Comparison of ENCODE assay signal across 20 cellular contexts in the genomic region with DNA sequence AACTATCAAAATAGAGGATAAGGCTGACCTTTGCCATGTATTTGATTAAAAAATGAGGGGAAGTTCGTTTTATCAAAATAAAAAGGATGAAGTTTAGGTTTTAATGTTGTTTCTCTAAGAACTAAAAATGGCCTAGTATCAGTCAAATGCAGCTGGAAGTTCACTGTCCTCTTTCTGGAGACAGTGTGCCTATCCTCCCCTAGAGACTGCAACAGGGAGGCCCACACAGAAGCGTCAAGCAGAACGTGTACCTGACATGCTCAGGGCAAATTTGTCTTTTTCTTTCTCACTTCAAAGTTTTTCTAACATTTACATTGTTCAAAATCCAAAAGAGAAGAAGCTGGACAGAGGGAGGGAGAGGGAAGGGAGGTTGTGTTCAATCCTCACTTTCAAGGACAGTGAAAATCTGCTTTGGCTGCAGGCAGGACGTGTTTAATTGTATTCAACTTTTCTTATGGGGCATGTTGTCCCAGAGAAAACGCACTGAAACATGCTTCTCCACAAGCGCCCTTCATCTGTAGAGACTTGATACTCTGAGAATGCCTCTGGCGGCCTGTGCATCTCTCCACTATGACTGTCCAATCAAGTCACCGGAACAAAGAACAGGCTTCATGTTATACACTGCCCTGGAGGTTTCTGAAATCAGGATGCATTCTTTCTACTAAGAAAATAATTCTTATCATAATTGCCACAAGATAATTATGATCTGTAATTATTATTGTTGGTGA.
DNase-seq lines count a peak whose midpoint lies in the region; ATAC-seq and TF ChIP-seq lines count a peak whose summit lies in the region.
"Had no signal": no experiment of that assay in that cellular context is flagged by ENCODE, and none has a peak within 500 bp of the region (broad histone marks: within the 10 kb centered on the region; RNA-seq: fewer than 3 reads in every experiment).

No MANE protein-coding gene starts in this region.

- no peaks in the 10 kb centered on the region for H3K9me3 ChIP-seq in SK-N-MC (ENCODE audit: low read depth, low read length)
- no peaks in the 10 kb centered on the region for H3K9me3 ChIP-seq in ascending aorta
- H3K9me3 ChIP-seq in heart left ventricle, result no peaks in the 10 kb centered on the region
- H3K9me3 ChIP-seq: SJSA1 had no signal

- H3K4me1 ChIP-seq in ascending aorta (peaks cover 0 to 17% of the 10 kb centered on the region in 2 donors), heart left ventricle (peaks cover 0 to 42% (median 20%) of the 10 kb centered on the region in 12 donors)
- H3K4me1 ChIP-seq: SJSA1 had no signal

- H3K27me3 ChIP-seq in ascending aorta (no peaks in the 10 kb centered on the region), heart left ventricle (no peaks in the 10 kb centered on the region)
- H3K27me3 ChIP-seq: SJSA1 had no signal

- POLR2A ChIA-PET in MCF 10A (lab: Yijun Ruan, JAX), result no interaction called here

- no peak for TF ChIP-seq POLR2A in heart left ventricle (IDR thresholded peaks at IDR 0.05)

- peaks cover 16% of the 10 kb centered on the region for H3K36me3 ChIP-seq in SK-N-MC (ENCODE audit: insufficient read depth, low read length)
- no peaks in the 10 kb centered on the region for H3K36me3 ChIP-seq in ascending aorta
- peaks cover 0 to 21% (median 11%) of the 10 kb centered on the region in 9 donors for H3K36me3 ChIP-seq in heart left ventricle

- WGBS in heart left ventricle, 4 donors, result 47 to 57% (median 50%) methylated on average over 8 of the region's 8 CpGs

- H3K36me3 Mint-ChIP-seq in mesothelial cell of epicardium, result peaks cover under 1% of the 10 kb centered on the region
- H3K36me3 Mint-ChIP-seq in MCF 10A (ENCODE audit: insufficient read depth, unreplicated experiment), result peaks cover 52% of the 10 kb centered on the region

- CTCF ChIA-PET in MCF 10A (lab: Yijun Ruan, JAX), result no interaction called here

- H3K27ac Mint-ChIP-seq in mesothelial cell of epicardium (peak overlapping the region; percentile 83), MCF 10A (ENCODE audit: low read depth, unreplicated experiment) (no peak overlapping the region)
- H3K27ac Mint-ChIP-seq: CD4-positive, CD25-positive, alpha-beta regulatory T cell had no signal

- no peaks in the 10 kb centered on the region for H3K27me3 Mint-ChIP-seq in mesothelial cell of epicardium (ENCODE audit: low read depth)
- no peaks in the 10 kb centered on the region for H3K27me3 Mint-ChIP-seq in MCF 10A (ENCODE audit: insufficient read depth, unreplicated experiment)
- H3K27me3 Mint-ChIP-seq: CD4-positive, CD25-positive, alpha-beta regulatory T cell had no signal

- TF ChIP-seq CTCF in ascending aorta (IDR thresholded peaks at IDR 0.05) (no peak), heart left ventricle (IDR thresholded peaks at IDR 0.05) (no peak), mesothelial cell of epicardium (IDR thresholded peaks at IDR 0.05; ENCODE audit: unreplicated experiment) (no peak), MCF 10A (IDR thresholded peaks at IDR 0.05; ENCODE audit: unreplicated experiment) (no peak)

- peak in 2 of 4 donors; percentile 33 to 49 for ATAC-seq in heart left ventricle
- ATAC-seq in HG03442 (IDR thresholded peaks at IDR 0.05; ENCODE audit: unreplicated experiment), result no peak
- ATAC-seq: HepG2, Panc1 had no signal

- DNase-seq in SK-N-MC (ENCODE audit: low read depth, low spot score), result no peak
- DNase-seq in ascending aorta (ENCODE audit: low spot score in 2 of 2), result no peak
- no peak for DNase-seq in heart left ventricle
- DNase-seq in mesothelial cell of epicardium (ENCODE audit: low spot score in 2 of 2, unreplicated experiment in 2 of 2), result no peak
- no peak for DNase-seq in activated CD4-positive, alpha-beta T cell treated with anti-CD3 and anti-CD28 coated beads, Interleukin-2, amount 50 U/mL, for 4 hours
- DNase-seq in MCF 10A (ENCODE audit: unreplicated experiment), result no peak
- DNase-seq: CD4-positive, CD25-positive, alpha-beta regulatory T cell; KBM-7; NCI-H1092 treated with DMSO at 0.1 percent for 48 hours; NCI-H1436 treated with DMSO at 0.1 percent for 48 hours; NCI-H1930; NCI-H345; NCI-H524; NCI-H774; NK-92 treated with Interleukin-12 subunit alpha and Interleukin-12 subunit beta, amount 100 ng/mL, for 24 hours had no signal

- peak overlapping the region; percentile 26 for H3K27ac ChIP-seq in SK-N-MC
- peak overlapping the region; percentile 4 to 57 for H3K27ac ChIP-seq in ascending aorta
- H3K27ac ChIP-seq in heart left ventricle, result peak overlapping the region; percentile 1 to 76 (median 52)
- H3K27ac ChIP-seq: HL-60, SJSA1 had no signal

- H3K4me1 Mint-ChIP-seq in mesothelial cell of epicardium (peaks cover 9% of the 10 kb centered on the region), MCF 10A (ENCODE audit: insufficient read depth, unreplicated experiment) (no peaks in the 10 kb centered on the region)

- intact Hi-C loops in ascending aorta (cut with DNase I), result loop anchor here (2.0 to 5.0 kb wide), 2 partner anchors 16 to 66 kb away; a partner anchor contains a TSS
- intact Hi-C loops in heart left ventricle (cut with DNase I), result no loop called here
- intact Hi-C loops in MCF 10A (cut with micrococcal nuclease), result no loop called here

- H3K4me3 ChIP-seq in SK-N-MC, result no peak overlapping the region
- no peak overlapping the region for H3K4me3 ChIP-seq in ascending aorta
- no peak overlapping the region for H3K4me3 ChIP-seq in heart left ventricle
- H3K4me3 ChIP-seq: SJSA1 had no signal

- H3K4me3 Mint-ChIP-seq in mesothelial cell of epicardium, result no peak overlapping the region
- no peak overlapping the region for H3K4me3 Mint-ChIP-seq in MCF 10A (ENCODE audit: unreplicated experiment)
- H3K4me3 Mint-ChIP-seq: CD4-positive, CD25-positive, alpha-beta regulatory T cell had no signal

- H3K9me3 Mint-ChIP-seq in mesothelial cell of epicardium, result no peaks in the 10 kb centered on the region
- H3K9me3 Mint-ChIP-seq in MCF 10A (ENCODE audit: unreplicated experiment), result no peaks in the 10 kb centered on the region

- BruUV-seq in MCF 10A (replicated peaks; lab: Mats Ljungman, UMichigan), result no TSS peak

- H3K9ac ChIP-seq in SK-N-MC (ENCODE audit: insufficient read length), result no peak overlapping the region
